7 cellular contexts compared by ENCODE assay signal in genomic region chr20:30586178-30586577, GRCh38.
DNase-seq lines count a peak whose midpoint lies in the region; ATAC-seq, FAIRE-seq and TF ChIP-seq lines count a peak whose summit lies in the region.
"Not testable (repeated sequence)": the region's sequence is repeated elsewhere in the genome, so short reads cannot be mapped to it uniquely, and the experiment has no call there.

No MANE protein-coding gene starts in this region.

- H3K27ac ChIP-seq in RWPE2 (ENCODE audit: poor library complexity, severe bottlenecking); coronary artery; heart left ventricle; HepG2 (ENCODE audit: extremely low read length, insufficient read depth, low read length); psoas muscle; thoracic aorta: not testable (repeated sequence)

- WGBS in heart left ventricle, 4 donors: 3 to 13% (median 7%) methylated on average over 3 to 28 of the region's 30 CpGs
- 35% methylated on average over 22 of the region's 30 CpGs for WGBS in HepG2 (ENCODE audit: low lambda C conversion rate)
- 0 to 20% (median 10%) methylated on average over 20 to 24 of the region's 30 CpGs for WGBS in psoas muscle, 3 donors

- not testable (repeated sequence) for H4K20me1 ChIP-seq in HepG2 (ENCODE audit: insufficient read depth, low read length)

- in situ Hi-C loops in HepG2 (cut with HindIII; ENCODE audit: extremely low pct_ligation_motif_present, low pct_unique_long_range_greater_than_20kb): not testable (repeated sequence)

- not testable (repeated sequence) for H3K36me3 ChIP-seq in H7 (replicated peaks; ENCODE audit: control insufficient read depth, insufficient read depth, low read length); RWPE2 (ENCODE audit: low read depth); heart left ventricle; HepG2 (replicated peaks in 1 of 2; ENCODE audit: control insufficient read depth in 1 of 2, insufficient read depth in 2 of 2, low read length in 2 of 2); psoas muscle (ENCODE audit: insufficient read depth in 1 of 2, low read depth in 1 of 2); thoracic aorta

- not testable (repeated sequence) for TF ChIP-seq EP300 in HepG2 (IDR thresholded peaks at IDR 0.05; ENCODE audit: low read depth in 2 of 2, low read length in 2 of 2); HepG2 (CRISPR knock-in tag; IDR thresholded peaks at IDR 0.05; ENCODE audit: borderline replicate concordance)

- CTCF ChIA-PET in HepG2 (lab: Yijun Ruan, JAX; ENCODE audit: low intra/inter-chr PET ratio, low total read pairs): not testable (repeated sequence)

- H3K9me3 ChIP-seq in RWPE2 (ENCODE audit: severe bottlenecking); heart left ventricle; HepG2 (ENCODE audit: low read length); psoas muscle; thoracic aorta: not testable (repeated sequence)

- not testable (repeated sequence) for H3K79me2 ChIP-seq in HepG2 (ENCODE audit: insufficient read depth, low read length)

- POLR2A ChIA-PET in HepG2 (lab: Yijun Ruan, JAX): not testable (repeated sequence)

- not testable (repeated sequence) for H3K27me3 ChIP-seq in H7 (ENCODE audit: control insufficient read depth, insufficient read depth, low read length); HepG2 (ENCODE audit: control insufficient read depth in 1 of 2, insufficient read depth in 2 of 2, low read length in 2 of 2); psoas muscle (ENCODE audit: insufficient read depth in 3 of 3, low read length in 2 of 3); thoracic aorta (replicated peaks; ENCODE audit: insufficient read depth)
- H3K27me3 ChIP-seq in RWPE2 (ENCODE audit: insufficient read depth, poor library complexity, severe bottlenecking) (peaks cover 28% of the 10 kb centered on the region), heart left ventricle (peaks cover 0 to 20% (median 0%) of the 10 kb centered on the region in 9 donors)

- FAIRE-seq in HepG2 (lab: Jason Lieb, UNC): not testable (repeated sequence)

- intact Hi-C loops in heart left ventricle (cut with DNase I): loop anchor here in 1 of 10 donors (10.0 kb wide), 1 partner anchor 211 kb away; no protein-coding TSS in a partner anchor
- intact Hi-C loops in HepG2 (cut with micrococcal nuclease; ENCODE audit: unreplicated experiment); psoas muscle (cut with DNase I): not testable (repeated sequence)

- DNase-seq in H7; RWPE2 (ENCODE audit: low spot score); coronary artery (ENCODE audit: low spot score); HepG2 (ENCODE audit: low spot score); psoas muscle; thoracic aorta (ENCODE audit: low spot score): not testable (repeated sequence)
- DNase-seq in heart left ventricle: peak in 1 of 5 donors; percentile 66

- not testable (repeated sequence) for H2AFZ ChIP-seq in HepG2 (ENCODE audit: low read length)

- H3K4me1 ChIP-seq in RWPE2 (ENCODE audit: insufficient read depth, poor library complexity, severe bottlenecking); heart left ventricle; HepG2 (ENCODE audit: insufficient read depth, low read length); psoas muscle; thoracic aorta (ENCODE audit: control insufficient read depth in 1 of 2, low read depth in 2 of 2): not testable (repeated sequence)

- peak overlapping the region; percentile 49; the same call in 1 of the 2 replicates for H3K4me2 ChIP-seq in HepG2 (ENCODE audit: low read depth, low read length)

- not testable (repeated sequence) for H3K9ac ChIP-seq in HepG2 (ENCODE audit: insufficient read depth, low read depth, low read length)

- BruUV-seq in HepG2 (replicated peaks; lab: Mats Ljungman, UMichigan): not testable (repeated sequence)

- not testable (repeated sequence) for TF ChIP-seq RAD21 in HepG2 (CRISPR knock-in tag; IDR thresholded peaks at IDR 0.05)

- H3K4me3 ChIP-seq in H7 (ENCODE audit: insufficient read depth, low read depth, low read length) (peak overlapping the region; percentile 12; the same call in 1 of the 2 replicates), RWPE2 (ENCODE audit: severe bottlenecking) (peak overlapping the region; percentile 23), coronary artery (peak overlapping the region; percentile 52), heart left ventricle (peak overlapping the region in 8 of 12 donors; percentile 23 to 57 (median 48)), HepG2 (replicated peaks in 1 of 3; ENCODE audit: insufficient read depth in 1 of 3, low read depth in 2 of 3, low read length in 3 of 3) (peak overlapping the region in 2 of 3 experiments; percentile 5 to 46; a peak in 1 of 6 replicates), psoas muscle (peak overlapping the region; percentile 57), thoracic aorta (peak overlapping the region; percentile 66)

- not testable (repeated sequence) for TF ChIP-seq CTCF in RWPE2 (IDR thresholded peaks at IDR 0.05; ENCODE audit: poor library complexity, severe bottlenecking); coronary artery (IDR thresholded peaks at IDR 0.05); heart left ventricle (IDR thresholded peaks at IDR 0.05); HepG2 (CRISPR knock-in tag; IDR thresholded peaks at IDR 0.05); psoas muscle (IDR thresholded peaks at IDR 0.05); thoracic aorta (IDR thresholded peaks at IDR 0.05)

- TF ChIP-seq POLR2A in heart left ventricle (IDR thresholded peaks at IDR 0.05); HepG2 (IDR thresholded peaks at IDR 0.05; ENCODE audit: insufficient read depth in 1 of 2, low read depth in 2 of 2, low read length in 2 of 2): not testable (repeated sequence)

- ATAC-seq in RWPE2 (ENCODE audit: low read depth); heart left ventricle; HepG2; psoas muscle; thoracic aorta (ENCODE audit: insufficient number of reproducible peaks, low FRiP score, low read depth): not testable (repeated sequence)

Comparison
In these comparisons a context has a peak if more than half of its experiments do, and no peak if none do; other contexts are left out.
1. H3K4me3 ChIP-seq: peak in every context shown above with its lines; median percentile 66 in thoracic aorta; 57 in psoas muscle; 52 in coronary artery; 48 in heart left ventricle; 26 in HepG2; 23 in RWPE2; 12 in H7.